Comparison of ENCODE assay signal across 23 cellular contexts in the genomic region with DNA sequence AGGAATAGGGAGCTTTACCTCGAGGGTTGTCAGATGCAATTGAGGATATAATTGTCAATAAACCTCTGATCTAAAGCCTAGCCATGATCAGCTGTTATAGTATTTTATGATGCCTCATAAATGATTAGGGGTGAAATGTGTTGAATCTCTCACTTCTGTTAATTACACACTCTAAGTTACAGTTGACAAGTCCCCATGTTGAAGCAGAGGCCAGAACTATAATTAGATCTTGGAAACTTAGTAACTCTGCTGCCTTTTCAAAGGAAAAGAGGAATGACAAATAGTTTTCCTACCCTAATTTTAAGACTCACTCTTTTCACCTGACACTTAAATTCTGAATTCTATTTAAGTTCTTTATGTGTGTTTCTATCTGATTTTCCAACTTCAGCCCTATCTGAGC.
"Had no signal": no experiment of that assay in that cellular context is flagged by ENCODE, and none has a peak within 500 bp of the region (broad histone marks: within the 10 kb centered on the region; RNA-seq: fewer than 3 reads in every experiment).

No MANE protein-coding gene starts in this region.

- H3K4me3 Mint-ChIP-seq: activated CD4-positive, alpha-beta memory T cell treated with anti-CD3 and anti-CD28 coated beads for 36 hours; activated CD4-positive, alpha-beta T cell treated with anti-CD3 and anti-CD28 coated beads, Interleukin-2, amount 10 ng/mL, durations not matched to agents 7 days and 5 days; activated naive CD4-positive, alpha-beta T cell treated with anti-CD3 and anti-CD28 coated beads for 36 hours; activated naive CD8-positive, alpha-beta T cell; activated T-helper 17 cell treated with anti-CD3 and anti-CD28 coated beads, Interleukin-2, amount 50 U/mL, for 72 hours; IgD-negative memory B cell; T-cell had no signal

- H3K9me3 Mint-ChIP-seq: activated CD4-positive, alpha-beta memory T cell treated with anti-CD3 and anti-CD28 coated beads for 36 hours; activated CD4-positive, alpha-beta T cell treated with anti-CD3 and anti-CD28 coated beads, Interleukin-2, amount 10 ng/mL, durations not matched to agents 7 days and 5 days; activated naive CD4-positive, alpha-beta T cell treated with anti-CD3 and anti-CD28 coated beads for 36 hours; activated T-helper 17 cell treated with anti-CD3 and anti-CD28 coated beads, Interleukin-2, amount 50 U/mL, for 72 hours; IgD-negative memory B cell; T-cell had no signal

- H3K4me1 Mint-ChIP-seq: activated T-helper 17 cell treated with anti-CD3 and anti-CD28 coated beads, Interleukin-2, amount 50 U/mL, for 72 hours; IgD-negative memory B cell had no signal

- ATAC-seq: activated T-helper 17 cell treated with anti-CD3 and anti-CD28 coated beads, Interleukin-2, amount 50 U/mL, for 72 hours; PC-3; T-cell had no signal

- H3K27ac Mint-ChIP-seq: activated CD4-positive, alpha-beta memory T cell treated with anti-CD3 and anti-CD28 coated beads for 36 hours; activated CD4-positive, alpha-beta T cell treated with anti-CD3 and anti-CD28 coated beads, Interleukin-2, amount 10 ng/mL, durations not matched to agents 7 days and 5 days; activated naive CD4-positive, alpha-beta T cell treated with anti-CD3 and anti-CD28 coated beads for 36 hours; activated naive CD8-positive, alpha-beta T cell; activated T-helper 17 cell treated with anti-CD3 and anti-CD28 coated beads, Interleukin-2, amount 50 U/mL, for 72 hours; IgD-negative memory B cell; T-cell had no signal

- DNase-seq: activated CD4-positive, alpha-beta memory T cell treated with anti-CD3 and anti-CD28 coated beads for 36 hours; activated CD4-positive, alpha-beta T cell treated with anti-CD3 and anti-CD28 coated beads, Interleukin-2, amount 10 ng/mL, durations not matched to agents 7 days and 5 days; activated CD4-positive, CD25-positive, alpha-beta regulatory T cell; activated gamma-delta T cell; activated naive CD4-positive, alpha-beta T cell treated with anti-CD3 and anti-CD28 coated beads for 36 hours; activated T-cell treated with anti-CD3 and anti-CD28 coated beads for 4 hours; activated T-cell treated with anti-CD3 and anti-CD28 coated beads, Interleukin-2, amount 50 U/mL, for 48 hours; central memory CD4-positive, alpha-beta T cell; KG1; NCI-H1048; NCI-H1417; NCI-H1930; NCI-H2171; NCI-H345; NCI-H510A; NCI-H69; PC-3; T-cell had no signal

- H3K4me3 ChIP-seq: SK-N-MC had no signal

- H3K27ac ChIP-seq: SK-N-MC, VCaP had no signal

- H3K27me3 Mint-ChIP-seq: activated CD4-positive, alpha-beta memory T cell treated with anti-CD3 and anti-CD28 coated beads for 36 hours; activated CD4-positive, alpha-beta T cell treated with anti-CD3 and anti-CD28 coated beads, Interleukin-2, amount 10 ng/mL, durations not matched to agents 7 days and 5 days; activated naive CD8-positive, alpha-beta T cell; activated T-helper 17 cell treated with anti-CD3 and anti-CD28 coated beads, Interleukin-2, amount 50 U/mL, for 72 hours; IgD-negative memory B cell; T-cell had no signal
